In genomic region chr3:50333744-50334328, GRCh38 we compare ENCODE assay signal across 9 cellular contexts. TPM values are rescaled to one million over a fixed set of nuclear protein-coding genes. Genes with fewer than 3 reads are reported as not detected.
A peak's percentile ranks its signal among the peaks of the same experiment; 100 is the strongest.
DNase-seq lines count a peak whose midpoint lies in the region; ATAC-seq and TF ChIP-seq lines count a peak whose summit lies in the region.
"Had no signal": no experiment of that assay in that cellular context is flagged by ENCODE, and none has a peak within 500 bp of the region (broad histone marks: within the 10 kb centered on the region; RNA-seq: fewer than 3 reads in every experiment).

No MANE protein-coding gene starts in this region.

- peaks cover 42 to 59% (median 53%) of the 10 kb centered on the region in 3 donors for H3K4me1 Mint-ChIP-seq in CD8-positive, alpha-beta memory T cell
- H3K4me1 Mint-ChIP-seq in activated CD4-positive, alpha-beta memory T cell treated with anti-CD3 and anti-CD28 coated beads for 36 hours (ENCODE audit: low read depth), result peaks cover 40% of the 10 kb centered on the region

- H3K4me1 ChIP-seq in CD8-positive, alpha-beta memory T cell (ENCODE audit: insufficient read depth, low read length), result peaks cover 45% of the 10 kb centered on the region

- no peaks in the 10 kb centered on the region for H3K27me3 Mint-ChIP-seq in CD8-positive, alpha-beta memory T cell
- no peaks in the 10 kb centered on the region for H3K27me3 Mint-ChIP-seq in activated CD4-positive, alpha-beta memory T cell treated with anti-CD3 and anti-CD28 coated beads for 36 hours

- CTCF ChIA-PET in CD8-positive, alpha-beta memory T cell (lab: Charles Lee), result interaction anchor here (1.0 to 8.5 kb wide), 4 partner anchors 10 to 208 kb away, joined by 3 to 103 read pairs (median 4); partner anchors contain the start of genes CYB561D2, NPRL2 and ZMYND10
- CTCF ChIA-PET in activated CD4-positive, alpha-beta memory T cell treated with anti-CD3 and anti-CD28 coated beads for 36 hours (lab: Charles Lee), result interaction anchor here (0.7 to 2.4 kb wide), 4 partner anchors 10 to 19 kb away, joined by 3 to 16 read pairs (median 4); no protein-coding TSS in a partner anchor

- H3K4me3 ChIP-seq in CD8-positive, alpha-beta memory T cell (ENCODE audit: low read length), result no peak overlapping the region
- peak overlapping the region; percentile 28 for H3K4me3 ChIP-seq in fibroblast of the aortic adventitia (ENCODE audit: low read depth, low read length)

- TF ChIP-seq CTCF in fibroblast of the aortic adventitia (IDR thresholded peaks at IDR 0.05; ENCODE audit: insufficient read depth, low read length), result no peak

- no peaks in the 10 kb centered on the region for H3K9me3 ChIP-seq in CD8-positive, alpha-beta memory T cell (ENCODE audit: low read length)

- H3K27ac Mint-ChIP-seq in CD8-positive, alpha-beta memory T cell, result peak overlapping the region; percentile 83 to 95 (median 94)
- H3K27ac Mint-ChIP-seq in activated CD4-positive, alpha-beta memory T cell treated with anti-CD3 and anti-CD28 coated beads for 36 hours, result peak overlapping the region; percentile 81

- peak overlapping the region; percentile 49 for H3K27ac ChIP-seq in CD8-positive, alpha-beta memory T cell (ENCODE audit: low read depth, low read length)

- peaks cover 0 to 64% (median 4%) of the 10 kb centered on the region in 3 donors for H3K36me3 Mint-ChIP-seq in CD8-positive, alpha-beta memory T cell
- peaks cover 49% of the 10 kb centered on the region for H3K36me3 Mint-ChIP-seq in activated CD4-positive, alpha-beta memory T cell treated with anti-CD3 and anti-CD28 coated beads for 36 hours

- DNase-seq in CD8-positive, alpha-beta memory T cell, result no peak
- no peak for DNase-seq in activated CD4-positive, alpha-beta memory T cell treated with anti-CD3 and anti-CD28 coated beads for 36 hours
- DNase-seq in fibroblast of the aortic adventitia (ENCODE audit: low read depth) (peak; percentile 94), posterior vena cava (ENCODE audit: low spot score) (peak; percentile 88), NCI-H748 (lab: John Stamatoyannopoulos, UW; ENCODE audit: unreplicated experiment) (no peak)
- DNase-seq: retina had no signal

- no peaks in the 10 kb centered on the region for H3K27me3 ChIP-seq in CD8-positive, alpha-beta memory T cell (ENCODE audit: insufficient read depth, low read length, poor library complexity, severe bottlenecking)

- POLR2A ChIA-PET in CD8-positive, alpha-beta memory T cell (lab: Charles Lee), result interaction anchor here (0.7 to 1.1 kb wide), 2 partner anchors 17 to 45 kb away, joined by 3 to 5 read pairs; partner anchors contain the start of genes CYB561D2 and NPRL2
- POLR2A ChIA-PET in activated CD4-positive, alpha-beta memory T cell treated with anti-CD3 and anti-CD28 coated beads for 36 hours (lab: Charles Lee), result interaction anchor here (1.1 to 1.2 kb wide), 2 partner anchors 10 to 12 kb away, joined by 3 read pairs; no protein-coding TSS in a partner anchor

- peak overlapping the region; percentile 45 to 84 (median 62) for H3K4me3 Mint-ChIP-seq in CD8-positive, alpha-beta memory T cell
- peak overlapping the region; percentile 52 for H3K4me3 Mint-ChIP-seq in activated CD4-positive, alpha-beta memory T cell treated with anti-CD3 and anti-CD28 coated beads for 36 hours

- ATAC-seq in HG02642 (IDR thresholded peaks at IDR 0.05; ENCODE audit: poor library complexity, unreplicated experiment), result no peak
- no peak for ATAC-seq in GM18858 (IDR thresholded peaks at IDR 0.05; ENCODE audit: unreplicated experiment)
- ATAC-seq in GM18861 (IDR thresholded peaks at IDR 0.05; ENCODE audit: unreplicated experiment), result no peak

- peaks cover 30% of the 10 kb centered on the region for H3K36me3 ChIP-seq in CD8-positive, alpha-beta memory T cell (ENCODE audit: insufficient read depth, low read length)

- intact Hi-C loops in activated CD4-positive, alpha-beta memory T cell treated with anti-CD3 and anti-CD28 coated beads for 36 hours (cut with micrococcal nuclease), result no loop called here
- intact Hi-C loops in posterior vena cava (cut with DNase I), result loop anchor here in 1 of 2 donors (10.0 kb wide), 1 partner anchor 1721 kb away; the partner anchor contains the start of gene DUSP7

- no peaks in the 10 kb centered on the region for H3K9me3 Mint-ChIP-seq in CD8-positive, alpha-beta memory T cell
- H3K9me3 Mint-ChIP-seq in activated CD4-positive, alpha-beta memory T cell treated with anti-CD3 and anti-CD28 coated beads for 36 hours, result no peaks in the 10 kb centered on the region

RNA-seq across cellular contexts. Expression of gene TUSC2, which starts 5.8 kb away (rescaled TPM):
- 10 to 100 TPM; 31.4 to 36.6 TPM for total RNA-seq in CD8-positive, alpha-beta memory T cell
- 52.9 TPM for polyA plus RNA-seq in CD8-positive, alpha-beta memory T cell
- 10 to 100 TPM; 18.7 to 19.7 TPM for total RNA-seq in activated CD4-positive, alpha-beta memory T cell treated with anti-CD3 and anti-CD28 coated beads for 36 hours
- total RNA-seq in fibroblast of the aortic adventitia (ENCODE audit: low replicate concordance), result 11.9 and 15.5 TPM in 2 replicates
- 10 to 100 TPM; 19.1 to 22.4 TPM for total RNA-seq in posterior vena cava

RNA-seq across cellular contexts. Expression of gene RASSF1, which starts 6.8 kb away (rescaled TPM):
- 10 to 100 TPM; 70.8 to 71.9 TPM for total RNA-seq in CD8-positive, alpha-beta memory T cell
- polyA plus RNA-seq in CD8-positive, alpha-beta memory T cell, result 152 TPM
- 10 to 100 TPM; 48.8 to 52.6 TPM for total RNA-seq in activated CD4-positive, alpha-beta memory T cell treated with anti-CD3 and anti-CD28 coated beads for 36 hours
- total RNA-seq in fibroblast of the aortic adventitia (ENCODE audit: low replicate concordance) (20.4 and 45.7 TPM in 2 replicates), posterior vena cava (10 to 100 TPM; 31.3 to 40.3 TPM)

RNA-seq across cellular contexts. Expression of gene HYAL2, which starts 11.3 kb away (rescaled TPM):
- 10 to 100 TPM; 13.7 to 13.9 TPM for total RNA-seq in CD8-positive, alpha-beta memory T cell
- 10.8 TPM for polyA plus RNA-seq in CD8-positive, alpha-beta memory T cell
- 1 to 10 TPM; 4.8 to 5.7 TPM for total RNA-seq in activated CD4-positive, alpha-beta memory T cell treated with anti-CD3 and anti-CD28 coated beads for 36 hours
- total RNA-seq in fibroblast of the aortic adventitia (ENCODE audit: low replicate concordance) (7.8 and 27.0 TPM in 2 replicates), posterior vena cava (100 to 1,000 TPM in 1 of 2 donors, 10 to 100 TPM in 1; 95.2 to 130 TPM)

RNA-seq across cellular contexts. Expression of gene ZMYND10, which starts 11.7 kb away (rescaled TPM):
- total RNA-seq in CD8-positive, alpha-beta memory T cell, result 1 to 10 TPM in 1 of 2 experiments, under 1 TPM in 1; 0.97 to 1.3 TPM
- 1.1 TPM for polyA plus RNA-seq in CD8-positive, alpha-beta memory T cell
- under 1 TPM; 0.94 to 1.00 TPM for total RNA-seq in activated CD4-positive, alpha-beta memory T cell treated with anti-CD3 and anti-CD28 coated beads for 36 hours
- total RNA-seq in fibroblast of the aortic adventitia (ENCODE audit: low replicate concordance) (0.81 and 0.82 TPM in 2 replicates), posterior vena cava (under 1 TPM; 0.23 to 0.24 TPM)

RNA-seq across cellular contexts. Expression of gene NPRL2, which starts 16.7 kb away (rescaled TPM):
- total RNA-seq in CD8-positive, alpha-beta memory T cell, result 10 to 100 TPM; 44.6 to 48.0 TPM
- 59.5 TPM for polyA plus RNA-seq in CD8-positive, alpha-beta memory T cell
- 10 to 100 TPM; 33.2 to 35.8 TPM for total RNA-seq in activated CD4-positive, alpha-beta memory T cell treated with anti-CD3 and anti-CD28 coated beads for 36 hours
- total RNA-seq in fibroblast of the aortic adventitia (ENCODE audit: low replicate concordance) (9.4 and 19.7 TPM in 2 replicates), posterior vena cava (10 to 100 TPM; 10.6 to 17.4 TPM)

Comparison
In these comparisons a context has a peak if more than half of its experiments do, and no peak if none do; other contexts are left out.
1. DNase-seq: peak in fibroblast of the aortic adventitia (single experiment) and posterior vena cava (single experiment); none in CD8-positive, alpha-beta memory T cell (0 of 5), activated CD4-positive, alpha-beta memory T cell treated with anti-CD3 and anti-CD28 coated beads for 36 hours (single experiment) and NCI-H748 (single experiment).